14 cellular contexts compared by ENCODE assay signal in genomic region chr7:47285860-47286491, GRCh38.
A peak's percentile ranks its signal among the peaks of the same experiment; 100 is the strongest.
DNase-seq lines count a peak whose midpoint lies in the region; ATAC-seq, FAIRE-seq and TF ChIP-seq lines count a peak whose summit lies in the region.
"Had no signal": no experiment of that assay in that cellular context is flagged by ENCODE, and none has a peak within 500 bp of the region (broad histone marks: within the 10 kb centered on the region; RNA-seq: fewer than 3 reads in every experiment).

No MANE protein-coding gene starts in this region.

- peaks cover 5% of the 10 kb centered on the region for H3K9me3 Mint-ChIP-seq in mesothelial cell of epicardium

- no peak for TF ChIP-seq POLR2A in A549 (IDR thresholded peaks at IDR 0.05; ENCODE audit: low read length)
- TF ChIP-seq POLR2A in esophagus muscularis mucosa (IDR thresholded peaks at IDR 0.05; ENCODE audit: low read depth), result no peak

- no peaks in the 10 kb centered on the region for H3K27me3 ChIP-seq in esophagus muscularis mucosa

- WGBS in A549 (ENCODE audit: missing lambda C conversion rate), result 96% methylated on average over 9 of the region's 9 CpGs
- 86% methylated on average over 8 of the region's 9 CpGs for WGBS in esophagus muscularis mucosa

- H3K4me2 ChIP-seq in A549, result no peak overlapping the region

- H3K36me3 Mint-ChIP-seq in mesothelial cell of epicardium, result peaks cover 83% of the 10 kb centered on the region

- TF ChIP-seq RAD21 in A549 (conservative IDR thresholded peaks at IDR 0.05 in 1 of 2, IDR thresholded peaks at IDR 0.05 in 1 of 2), result no peak

- no peaks in the 10 kb centered on the region for H3K9me3 ChIP-seq in A549
- H3K9me3 ChIP-seq in esophagus muscularis mucosa, result no peaks in the 10 kb centered on the region

- intact Hi-C loops in esophagus muscularis mucosa (cut with DNase I), result loop anchor here (5.0 kb wide), 1 partner anchor 206 kb away; no protein-coding TSS in a partner anchor

- FAIRE-seq in A549 (lab: Jason Lieb, UNC), result no peak
- FAIRE-seq: A204.1, G401.6 had no signal

- CTCF ChIA-PET in A549 (lab: Yijun Ruan, JAX), result interaction anchor here (2.2 kb wide), 1 partner anchor 19 kb away, joined by 11 read pairs; no protein-coding TSS in a partner anchor

- H3K36me3 ChIP-seq in esophagus muscularis mucosa, result peaks cover 13 to 70% (median 50%) of the 10 kb centered on the region in 4 donors

- no peak overlapping the region for H3K4me3 Mint-ChIP-seq in mesothelial cell of epicardium

- peak overlapping the region; percentile 81 for H3K27ac Mint-ChIP-seq in mesothelial cell of epicardium

- TF ChIP-seq EP300 in A549 (IDR thresholded peaks at IDR 0.05), result no peak
- TF ChIP-seq EP300 in esophagus muscularis mucosa (IDR thresholded peaks at IDR 0.05), result no peak

- ATAC-seq in A549, result no peak

- H3K27me3 Mint-ChIP-seq in mesothelial cell of epicardium (ENCODE audit: low read depth), result no peaks in the 10 kb centered on the region

- DNase-seq in A549 (ENCODE audit: low read depth in 1 of 2, low spot score in 1 of 2) (no peak), LHCN-M2 (ENCODE audit: low read depth) (peak; percentile 51), esophagus muscularis mucosa (ENCODE audit: extremely low spot score) (peak; percentile 68), mesothelial cell of epicardium (ENCODE audit: low spot score in 2 of 2, unreplicated experiment in 2 of 2) (no peak), NCI-H774 (lab: John Stamatoyannopoulos, UW) (no peak), Kasumi-1 (lab: John Stamatoyannopoulos, UW) (no peak), NCI-H524 (lab: John Stamatoyannopoulos, UW) (no peak)
- no peak for DNase-seq in stimulated activated CD4-positive, alpha-beta T cell treated with anti-CD3 and anti-CD28 coated beads, Interleukin-4, amount 100 ng/mL, for 4 hours
- DNase-seq: activated CD4-positive, alpha-beta T cell treated with anti-CD3 and anti-CD28 coated beads for 4 hours; dermis blood vessel endothelial cell; NCI-H1092 treated with DMSO at 0.1 percent for 48 hours; NCI-H82 had no signal

- TF ChIP-seq CTCF in A549 (IDR thresholded peaks at IDR 0.05), result no peak
- peak in 1 of 3 experiments; percentile 12 for TF ChIP-seq CTCF in esophagus muscularis mucosa (IDR thresholded peaks at IDR 0.05)
- TF ChIP-seq CTCF in mesothelial cell of epicardium (IDR thresholded peaks at IDR 0.05; ENCODE audit: unreplicated experiment), result no peak

- no peak overlapping the region; a peak in 1 of 6 replicates for H3K27ac ChIP-seq in A549
- H3K27ac ChIP-seq in esophagus muscularis mucosa (replicated peaks in 1 of 4), result peak overlapping the region in 2 of 4 donors; percentile 30 to 40

- H3K4me1 ChIP-seq in A549 (peaks cover 29% of the 10 kb centered on the region), esophagus muscularis mucosa (peaks cover 0 to 18% (median 0%) of the 10 kb centered on the region in 4 donors)

- H3K4me3 ChIP-seq in A549 (no peak overlapping the region), esophagus muscularis mucosa (no peak overlapping the region)

- H3K4me1 Mint-ChIP-seq in mesothelial cell of epicardium, result no peaks in the 10 kb centered on the region

- POLR2A ChIA-PET in A549 (lab: Yijun Ruan, JAX), result no interaction called here

TF ChIP-seq in A549, 52 proteins besides CTCF, POLR2A, EP300 and RAD21:
- TF ChIP-seq HOXB5 (CRISPR knock-in tag; IDR thresholded peaks at IDR 0.05), result no peak
- TF ChIP-seq HDAC2 (IDR thresholded peaks at IDR 0.05), result no peak
- TF ChIP-seq CBX2 (IDR thresholded peaks at IDR 0.05; ENCODE audit: borderline replicate concordance, low read depth), result no peak
- TF ChIP-seq MAFK (IDR thresholded peaks at IDR 0.05; ENCODE audit: partially characterized antibody), result peak; percentile 27
TF ChIP-seq in A549: peak in this region for 1.

Comparison
In these comparisons a context has a peak if more than half of its experiments do, and no peak if none do; other contexts are left out.
1. DNase-seq: peak in LHCN-M2 (single experiment) and esophagus muscularis mucosa (single experiment); none in A549 (0 of 2), mesothelial cell of epicardium (0 of 2), NCI-H774 (single experiment), Kasumi-1 (0 of 2), NCI-H524 (0 of 2) and stimulated activated CD4-positive, alpha-beta T cell treated with anti-CD3 and anti-CD28 coated beads, Interleukin-4, amount 100 ng/mL, for 4 hours (0 of 2).